Comparison of ENCODE assay signal across 21 cellular contexts in genomic region chr3:197021231-197021630, GRCh38. TPM values are rescaled to one million over a fixed set of nuclear protein-coding genes. Genes with fewer than 3 reads are reported as not detected.
DNase-seq lines count a peak whose midpoint lies in the region; ATAC-seq lines count a peak whose summit lies in the region.
"Had no signal": no experiment of that assay in that cellular context is flagged by ENCODE, and none has a peak within 500 bp of the region (broad histone marks: within the 10 kb centered on the region; RNA-seq: fewer than 3 reads in every experiment).

No MANE protein-coding gene starts in this region.

- DNase-seq in stimulated activated CD4-positive, alpha-beta T cell treated with anti-CD3 and anti-CD28 coated beads, Interleukin-4, amount 100 ng/mL, for 24 hours: peak; percentile 2
- no peak for DNase-seq in stimulated activated CD4-positive, alpha-beta T cell treated with anti-CD3 and anti-CD28 coated beads, Interleukin-2, amount 100 ng/mL, for 48 hours
- DNase-seq in SK-MEL-5 (ENCODE audit: low read depth, low spot score) (peak; percentile 8), left colon (no peak), superior temporal gyrus (ENCODE audit: extremely low spot score) (no peak), left lobe of liver (ENCODE audit: low spot score) (no peak)
- DNase-seq: activated CD4-positive, alpha-beta T cell treated with anti-CD3 and anti-CD28 coated beads for 48 hours; activated CD8-positive, alpha-beta memory T cell treated with anti-CD3 and anti-CD28 coated beads, Interleukin-2, amount 10 ng/mL, durations not matched to agents 7 days and 5 days; CD4-positive, CD25-positive, alpha-beta regulatory T cell; DMS 273 treated with DMSO at 0.1 percent for 48 hours; mesendoderm; naive B cell; NCI-H1105 treated with DMSO at 0.1 percent for 48 hours; NCI-H2029 treated with DMSO at 0.1 percent for 48 hours; NCI-H345; PC-3; retina; SJCRH30; stimulated activated CD4-positive, alpha-beta T cell treated with anti-CD3 and anti-CD28 coated beads, Interleukin-12 subunit alpha, Interleukin-12 subunit beta, amount 100 ng/mL, for 4 hours had no signal

- in situ Hi-C loops in SK-MEL-5 (cut with HindIII; ENCODE audit: low pct_unique_long_range_greater_than_20kb, low sequenced_read_pairs): no loop called here

- intact Hi-C loops in left colon (cut with DNase I, micrococcal nuclease): no loop called here

- ATAC-seq in left colon (peak; percentile 9), GM19452 (IDR thresholded peaks at IDR 0.05; ENCODE audit: unreplicated experiment) (no peak), left lobe of liver (no peak), HG02798 (IDR thresholded peaks at IDR 0.05; ENCODE audit: poor library complexity, unreplicated experiment) (no peak)
- ATAC-seq: activated CD8-positive, alpha-beta memory T cell treated with anti-CD3 and anti-CD28 coated beads, Interleukin-2, amount 10 ng/mL, durations not matched to agents 7 days and 5 days; PC-3 had no signal

RNA-seq across cellular contexts. Expression of gene MELTF, which starts 8.4 kb away (rescaled TPM):
- 188 and 210 TPM in 2 replicates for total RNA-seq in SK-MEL-5 (2014; rRNA removed; shearing (Covaris generic))
- polyA plus RNA-seq in SK-MEL-5 (2015; cell fraction: cytosol; rRNA removed): 426 and 495 TPM in 2 replicates
- 460 and 516 TPM in 2 replicates for polyA plus RNA-seq in SK-MEL-5 (2015; cell fraction: nucleus; rRNA removed)
- 10 to 100 TPM; 14.4 to 32.1 TPM for total RNA-seq in left colon
- 0.70 TPM for total RNA-seq in left lobe of liver

RNA-seq across cellular contexts. Expression of gene PIGZ, which starts 52.6 kb away (rescaled TPM):
- total RNA-seq in SK-MEL-5 (2014; rRNA removed; shearing (Covaris generic)): 1.2 TPM in 2 replicates
- polyA plus RNA-seq in SK-MEL-5 (2015; cell fraction: cytosol; rRNA removed): 2.4 and 3.8 TPM in 2 replicates
- 11.5 and 20.1 TPM in 2 replicates for polyA plus RNA-seq in SK-MEL-5 (2015; cell fraction: nucleus; rRNA removed)
- total RNA-seq in left colon (100 to 1,000 TPM in 1 of 2 donors, 10 to 100 TPM in 1; 92.6 to 129 TPM), left lobe of liver (3.8 TPM)

Comparison
In these comparisons a context has a peak if more than half of its experiments do, and no peak if none do; other contexts are left out.
1. DNase-seq: peak in stimulated activated CD4-positive, alpha-beta T cell treated with anti-CD3 and anti-CD28 coated beads, Interleukin-4, amount 100 ng/mL, for 24 hours (single experiment) and SK-MEL-5 (single experiment); none in stimulated activated CD4-positive, alpha-beta T cell treated with anti-CD3 and anti-CD28 coated beads, Interleukin-2, amount 100 ng/mL, for 48 hours (0 of 2), left colon (0 of 2), superior temporal gyrus (single experiment) and left lobe of liver (single experiment).
2. RNA of gene PIGZ, which starts 52.6 kb away (total RNA-seq): 92.6 to 129 TPM in left colon; 3.8 TPM in left lobe of liver (single experiment) and 1.2 TPM in SK-MEL-5; every median in the first group is over 10 times any median in the second.